19 cellular contexts compared by ENCODE assay signal in the genomic region with DNA sequence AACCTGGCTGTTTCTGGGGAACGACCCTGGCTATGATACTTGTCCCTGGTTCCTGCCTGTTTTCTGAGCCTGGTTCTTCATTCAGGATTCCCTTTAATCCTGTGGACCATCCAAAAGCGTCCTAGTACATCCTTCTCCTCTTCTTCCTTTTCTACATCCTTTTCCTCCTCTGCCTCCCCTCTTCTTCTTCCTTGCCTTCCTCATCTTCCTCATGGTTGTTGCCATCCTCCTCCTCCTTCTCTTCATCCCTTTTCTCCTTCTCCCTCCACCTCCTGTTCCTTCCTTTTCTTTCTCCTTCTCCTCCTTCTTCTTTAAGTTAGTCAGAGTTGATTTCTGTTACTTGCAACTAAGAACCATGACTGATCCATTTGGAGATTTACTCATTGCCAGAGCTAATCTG.
DNase-seq lines count a peak whose midpoint lies in the region; ATAC-seq, FAIRE-seq and TF ChIP-seq lines count a peak whose summit lies in the region.
"Had no signal": no experiment of that assay in that cellular context is flagged by ENCODE, and none has a peak within 500 bp of the region (broad histone marks: within the 10 kb centered on the region; RNA-seq: fewer than 3 reads in every experiment).

No MANE protein-coding gene starts in this region.

- no peak overlapping the region for H2BK12ac ChIP-seq in mesenchymal stem cell (ENCODE audit: low read length in 2 of 2)

- no peaks in the 10 kb centered on the region for H3K79me2 ChIP-seq in K562 (ENCODE audit: control insufficient read depth, insufficient read depth, low read length)

- H3K18ac ChIP-seq in mesenchymal stem cell (ENCODE audit: low read depth in 1 of 2, low read length in 2 of 2) = no peak overlapping the region

- H3K27me3 ChIP-seq in K562 (ENCODE audit: control insufficient read depth in 2 of 2, insufficient read depth in 2 of 2, low read length in 2 of 2) (peaks cover 2 to 15% of the 10 kb centered on the region in 2 experiments; a peak in 3 of 5 replicates), mesenchymal stem cell (ENCODE audit: control insufficient read depth in 1 of 2, insufficient read depth in 1 of 2, low read length in 2 of 2) (peaks cover 7 to 29% of the 10 kb centered on the region in 2 experiments), ascending aorta (no peaks in the 10 kb centered on the region)

- H3K4ac ChIP-seq in mesenchymal stem cell (ENCODE audit: low read depth in 1 of 2, low read length in 2 of 2) = no peak overlapping the region

- no peaks in the 10 kb centered on the region for H3K9me3 Mint-ChIP-seq in natural killer cell treated with Interleukin-12 subunit alpha and Interleukin-12 subunit beta and Interleukin-15 and Interleukin-18, amount 100 ng/mL, for 72 hours
- H3K9me3 Mint-ChIP-seq in naive thymus-derived CD8-positive, alpha-beta T cell = peaks cover 0 to 2% (median 0%) of the 10 kb centered on the region in 9 donors
- H3K9me3 Mint-ChIP-seq: CD8-positive, alpha-beta memory T cell; H9 had no signal

- 0% methylated on average over 2 of the region's 2 CpGs for WGBS in K562 (ENCODE audit: insufficient coverage, low coverage, missing lambda C conversion rate)
- 74% methylated on average over 2 of the region's 2 CpGs for WGBS in mesenchymal stem cell

- TF ChIP-seq CTCF in K562 (IDR thresholded peaks at IDR 0.05 in 2 of 3, conservative IDR thresholded peaks at IDR 0.05 in 1 of 3; ENCODE audit: insufficient read depth in 2 of 3, low read depth in 1 of 3, low read length in 3 of 3) = no peak
- no peak for TF ChIP-seq CTCF in ascending aorta (IDR thresholded peaks at IDR 0.05)

- H3K9ac ChIP-seq in K562 (ENCODE audit: insufficient read depth in 1 of 2, low read depth in 2 of 2, low read length in 2 of 2) (no peak overlapping the region), mesenchymal stem cell (ENCODE audit: low read length) (peak overlapping the region; percentile 45)
- H3K9ac ChIP-seq: KMS-11 had no signal

- H3K4me3 ChIP-seq in K562 = no peak overlapping the region
- no peak overlapping the region for H3K4me3 ChIP-seq in mesenchymal stem cell (ENCODE audit: insufficient read depth in 1 of 2, low read depth in 1 of 2, low read length in 2 of 2)
- no peak overlapping the region for H3K4me3 ChIP-seq in ascending aorta

- H3K27ac ChIP-seq in K562 (ENCODE audit: extremely low read depth, low read depth, low read length) (no peak overlapping the region), mesenchymal stem cell (ENCODE audit: low read length, poor library complexity, severe bottlenecking) (no peak overlapping the region), ascending aorta (peak overlapping the region in 1 of 2 donors; percentile 36)
- H3K27ac ChIP-seq: KMS-11 had no signal

- DNase-seq in ELR (ENCODE audit: low read depth) (peak; percentile 55), RKO (ENCODE audit: low spot score) (peak; percentile 7), K562 (ENCODE audit: extremely low read depth in 1 of 4, low spot score in 3 of 4) (no peak), mesenchymal stem cell (no peak), NCI-H2107 (lab: John Stamatoyannopoulos, UW) (no peak), ascending aorta (ENCODE audit: low spot score in 2 of 2) (no peak)
- no peak for DNase-seq in natural killer cell treated with Interleukin-12 subunit alpha and Interleukin-12 subunit beta and Interleukin-15 and Interleukin-18, amount 100 ng/mL, for 72 hours (ENCODE audit: low spot score)
- DNase-seq in naive thymus-derived CD8-positive, alpha-beta T cell = no peak
- DNase-seq: 8988T; C1 segment of cervical spinal cord; Caco-2; CD4-positive, CD25-positive, alpha-beta regulatory T cell; CD8-positive, alpha-beta memory T cell; GF-D8; H9 had no signal

- no peaks in the 10 kb centered on the region for H3K4me1 Mint-ChIP-seq in natural killer cell treated with Interleukin-12 subunit alpha and Interleukin-12 subunit beta and Interleukin-15 and Interleukin-18, amount 100 ng/mL, for 72 hours (ENCODE audit: low read depth in 2 of 2)
- no peaks in the 10 kb centered on the region for H3K4me1 Mint-ChIP-seq in naive thymus-derived CD8-positive, alpha-beta T cell
- H3K4me1 Mint-ChIP-seq: B cell; CD4-positive, CD25-positive, alpha-beta regulatory T cell; CD8-positive, alpha-beta memory T cell had no signal

- H4K20me1 ChIP-seq in K562 (replicated peaks; ENCODE audit: control insufficient read depth, insufficient read depth, low read length) = peaks cover 6% of the 10 kb centered on the region

- BruUV-seq in K562 (replicated peaks; lab: Mats Ljungman, UMichigan) = no TSS peak

- no peak overlapping the region for H4K8ac ChIP-seq in mesenchymal stem cell (ENCODE audit: low read length)

- POLR2A ChIA-PET in K562 (lab: Yijun Ruan, JAX) = no interaction called here
- POLR2A ChIA-PET in naive thymus-derived CD8-positive, alpha-beta T cell (lab: Charles Lee) = no interaction called here

- no peak overlapping the region for H2BK5ac ChIP-seq in mesenchymal stem cell (ENCODE audit: low read depth, low read length, poor library complexity, severe bottlenecking)

- no peaks in the 10 kb centered on the region for H3K4me1 ChIP-seq in K562 (replicated peaks in 1 of 2; ENCODE audit: control insufficient read depth in 2 of 2, insufficient read depth in 2 of 2, low read length in 2 of 2)
- no peaks in the 10 kb centered on the region for H3K4me1 ChIP-seq in mesenchymal stem cell (ENCODE audit: control insufficient read depth, insufficient read depth, low read depth, low read length)
- H3K4me1 ChIP-seq in ascending aorta = no peaks in the 10 kb centered on the region
- H3K4me1 ChIP-seq: Caco-2 had no signal

- no peak for TF ChIP-seq EP300 in K562 (IDR thresholded peaks at IDR 0.05; ENCODE audit: low read length)

- ATAC-seq in K562 = no peak
- no peak for ATAC-seq in natural killer cell treated with Interleukin-12 subunit alpha and Interleukin-12 subunit beta and Interleukin-15 and Interleukin-18, amount 100 ng/mL, for 72 hours
- ATAC-seq in naive thymus-derived CD8-positive, alpha-beta T cell = no peak

- no peak overlapping the region for H3K27ac Mint-ChIP-seq in natural killer cell treated with Interleukin-12 subunit alpha and Interleukin-12 subunit beta and Interleukin-15 and Interleukin-18, amount 100 ng/mL, for 72 hours
- no peak overlapping the region for H3K27ac Mint-ChIP-seq in naive thymus-derived CD8-positive, alpha-beta T cell
- H3K27ac Mint-ChIP-seq: B cell; CD4-positive, CD25-positive, alpha-beta regulatory T cell; CD8-positive, alpha-beta memory T cell; H9 had no signal

- H3K79me1 ChIP-seq in mesenchymal stem cell (replicated peaks; ENCODE audit: low read length, poor library complexity, severe bottlenecking) = no peaks in the 10 kb centered on the region

- no peaks in the 10 kb centered on the region for H3K36me3 ChIP-seq in K562 (ENCODE audit: control insufficient read depth, insufficient read depth, low read length)
- H3K36me3 ChIP-seq in mesenchymal stem cell (ENCODE audit: control insufficient read depth in 1 of 2, insufficient read depth in 2 of 2, low read depth in 1 of 2, low read length in 2 of 2) = no peaks in the 10 kb centered on the region
- H3K36me3 ChIP-seq in ascending aorta = no peaks in the 10 kb centered on the region

- in situ Hi-C loops in K562 (cut with MboI) = no loop called here

- no peaks in the 10 kb centered on the region for H3K36me3 Mint-ChIP-seq in natural killer cell treated with Interleukin-12 subunit alpha and Interleukin-12 subunit beta and Interleukin-15 and Interleukin-18, amount 100 ng/mL, for 72 hours
- H3K36me3 Mint-ChIP-seq in naive thymus-derived CD8-positive, alpha-beta T cell = no peaks in the 10 kb centered on the region
- H3K36me3 Mint-ChIP-seq: CD4-positive, CD25-positive, alpha-beta regulatory T cell; CD8-positive, alpha-beta memory T cell had no signal

- H3K4me2 ChIP-seq in K562 (ENCODE audit: insufficient read depth, low read length) (no peak overlapping the region), mesenchymal stem cell (ENCODE audit: low read length, poor library complexity, severe bottlenecking) (no peak overlapping the region)
- H3K4me2 ChIP-seq: KMS-11 had no signal

- TF ChIP-seq RAD21 in K562 (CRISPR knock-in tag; conservative IDR thresholded peaks at IDR 0.05 in 1 of 2, IDR thresholded peaks at IDR 0.05 in 1 of 2) = no peak

- H2AFZ ChIP-seq in K562 (ENCODE audit: low read depth, low read length) (no peak overlapping the region), mesenchymal stem cell (ENCODE audit: low read depth, low read length) (no peak overlapping the region)

- H3K27me3 Mint-ChIP-seq in natural killer cell treated with Interleukin-12 subunit alpha and Interleukin-12 subunit beta and Interleukin-15 and Interleukin-18, amount 100 ng/mL, for 72 hours = peaks cover 13 to 16% of the 10 kb centered on the region in 2 donors
- peaks cover 2 to 25% (median 15%) of the 10 kb centered on the region in 5 donors for H3K27me3 Mint-ChIP-seq in naive thymus-derived CD8-positive, alpha-beta T cell

- H2BK120ac ChIP-seq in mesenchymal stem cell (ENCODE audit: low read depth, low read length) = no peak overlapping the region

- no peak for TF ChIP-seq POLR2A in K562 (conservative IDR thresholded peaks at IDR 0.05)

- no peak overlapping the region for H3K23ac ChIP-seq in mesenchymal stem cell (ENCODE audit: low read length in 2 of 2)

- no peaks in the 10 kb centered on the region for H3K9me1 ChIP-seq in K562 (ENCODE audit: control insufficient read depth, insufficient read depth, low read length)

- H3K9me3 ChIP-seq in K562 (replicated peaks; ENCODE audit: control insufficient read depth, insufficient read depth, low read depth, low read length) (no peaks in the 10 kb centered on the region), mesenchymal stem cell (ENCODE audit: control insufficient read depth, low read length) (no peaks in the 10 kb centered on the region), ascending aorta (no peaks in the 10 kb centered on the region)
- H3K9me3 ChIP-seq: Caco-2 had no signal

- H3K4me3 Mint-ChIP-seq in natural killer cell treated with Interleukin-12 subunit alpha and Interleukin-12 subunit beta and Interleukin-15 and Interleukin-18, amount 100 ng/mL, for 72 hours = no peak overlapping the region
- H3K4me3 Mint-ChIP-seq in naive thymus-derived CD8-positive, alpha-beta T cell = no peak overlapping the region
- H3K4me3 Mint-ChIP-seq: B cell; CD4-positive, CD25-positive, alpha-beta regulatory T cell; CD8-positive, alpha-beta memory T cell; H9 had no signal

- FAIRE-seq in K562 (lab: Jason Lieb, UNC) = no peak
- FAIRE-seq: D721Med, H1 had no signal

- no peak overlapping the region for H2AK5ac ChIP-seq in mesenchymal stem cell (ENCODE audit: low read length, severe bottlenecking)

- CTCF ChIA-PET in K562 (lab: Yijun Ruan, JAX; ENCODE audit: low intra/inter-chr PET ratio) = no interaction called here

- H4K91ac ChIP-seq in mesenchymal stem cell (ENCODE audit: low read length) = no peak overlapping the region

- no peak overlapping the region for H2BK15ac ChIP-seq in mesenchymal stem cell (ENCODE audit: low read depth, poor library complexity, severe bottlenecking)

- intact Hi-C loops in K562 (cut with micrococcal nuclease) = no loop called here
- intact Hi-C loops in ascending aorta (cut with DNase I) = no loop called here

- no peak overlapping the region for H3K14ac ChIP-seq in mesenchymal stem cell (ENCODE audit: low read length in 2 of 2)

TF ChIP-seq in K562, 482 proteins besides CTCF, POLR2A, EP300 and RAD21 (continues in another document):
- 0 out of 2 replicates have a peak, but pooled peaks have one; percentile 12 for TF ChIP-seq ELF4 (CRISPR knock-in tag; IDR thresholded peaks at IDR 0.05)

Comparison
In these comparisons a context has a peak if more than half of its experiments do, and no peak if none do; other contexts are left out.
1. DNase-seq: peak in ELR (single experiment) and RKO (single experiment); none in K562 (0 of 4), mesenchymal stem cell (single experiment), NCI-H2107 (single experiment), natural killer cell treated with Interleukin-12 subunit alpha and Interleukin-12 subunit beta and Interleukin-15 and Interleukin-18, amount 100 ng/mL, for 72 hours (single experiment), ascending aorta (0 of 2) and naive thymus-derived CD8-positive, alpha-beta T cell (0 of 10).